In the genomic region with DNA sequence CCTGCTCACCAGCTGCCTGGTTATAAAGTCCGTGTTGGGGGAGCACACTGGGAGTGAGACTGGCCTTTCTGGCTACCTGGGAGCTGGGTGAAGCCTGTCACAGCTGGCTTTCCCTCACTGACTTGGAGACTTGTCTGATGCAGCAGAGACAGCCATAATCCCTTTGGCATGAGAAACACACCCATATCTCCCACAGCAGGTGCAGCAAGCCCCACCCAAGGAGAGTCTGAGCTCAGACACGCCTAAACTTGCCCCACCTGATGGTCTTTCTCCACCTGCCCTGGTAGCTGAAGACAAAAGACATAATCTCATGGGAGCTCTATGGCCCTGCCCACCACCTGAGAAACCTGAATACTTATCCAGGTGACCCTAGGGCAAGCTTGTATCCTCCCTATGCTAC, we compare ENCODE assay signal across 19 cellular contexts. TPM values are rescaled to one million over a fixed set of nuclear protein-coding genes. Genes with fewer than 3 reads are reported as not detected.
DNase-seq lines count a peak whose midpoint lies in the region; ATAC-seq, FAIRE-seq and TF ChIP-seq lines count a peak whose summit lies in the region.
"Had no signal": no experiment of that assay in that cellular context is flagged by ENCODE, and none has a peak within 500 bp of the region (broad histone marks: within the 10 kb centered on the region; RNA-seq: fewer than 3 reads in every experiment).

No MANE protein-coding gene starts in this region.

- H3K9me3 ChIP-seq in esophagus squamous epithelium (peaks cover 0 to 20% (median 8%) of the 10 kb centered on the region in 3 donors), ovary (peaks cover 0 to 4% of the 10 kb centered on the region in 2 donors), tibial nerve (peaks cover 0 to 45% (median 6%) of the 10 kb centered on the region in 4 donors), kidney (ENCODE audit: control insufficient read depth in 1 of 2, low read length in 2 of 2) (no peaks in the 10 kb centered on the region)
- H3K9me3 ChIP-seq: SJCRH30, vagina had no signal

- H3K4me1 ChIP-seq in esophagus squamous epithelium, result peaks cover 0 to 39% (median 4%) of the 10 kb centered on the region in 3 donors
- H3K4me1 ChIP-seq in ovary (ENCODE audit: insufficient read depth), result no peaks in the 10 kb centered on the region
- no peaks in the 10 kb centered on the region for H3K4me1 ChIP-seq in tibial nerve
- H3K4me1 ChIP-seq in kidney (ENCODE audit: control insufficient read depth in 1 of 2, insufficient read depth in 1 of 2, low read depth in 1 of 2, low read length in 2 of 2), result peaks cover 0 to 4% of the 10 kb centered on the region in 2 donors
- H3K4me1 ChIP-seq: SJCRH30, vagina had no signal

- FAIRE-seq in kidney (lab: Jason Lieb, UNC), result no peak

- TF ChIP-seq POLR2A in esophagus squamous epithelium (IDR thresholded peaks at IDR 0.05) (no peak), ovary (IDR thresholded peaks at IDR 0.05) (no peak), tibial nerve (IDR thresholded peaks at IDR 0.05) (no peak)

- H3K27me3 ChIP-seq in esophagus squamous epithelium (no peaks in the 10 kb centered on the region), ovary (no peaks in the 10 kb centered on the region), tibial nerve (no peaks in the 10 kb centered on the region)
- H3K27me3 ChIP-seq: SJCRH30, stomach, vagina had no signal

- intact Hi-C loops in esophagus squamous epithelium (cut with DNase I) (loop anchor here (5.0 kb wide), 1 partner anchor 131 kb away; no protein-coding TSS in a partner anchor), ovary (cut with DNase I) (loop anchor here in 1 of 4 donors (5.0 kb wide), 1 partner anchor 141 kb away; no protein-coding TSS in a partner anchor), kidney (cut with DNase I) (no loop called here)

- H3K27ac ChIP-seq in esophagus squamous epithelium (peak overlapping the region; percentile 69 to 88 (median 78)), ovary (no peak overlapping the region), tibial nerve (no peak overlapping the region), kidney (ENCODE audit: low read depth in 2 of 2, low read length in 2 of 2) (no peak overlapping the region)
- H3K27ac ChIP-seq: SJCRH30, stomach, vagina had no signal

- H3K36me3 ChIP-seq in esophagus squamous epithelium (peaks cover 0 to 10% (median 0%) of the 10 kb centered on the region in 3 donors), ovary (no peaks in the 10 kb centered on the region), tibial nerve (peaks cover 0 to 36% (median 0%) of the 10 kb centered on the region in 3 donors), kidney (ENCODE audit: control insufficient read depth in 1 of 2, insufficient read depth in 2 of 2, low read length in 2 of 2) (no peaks in the 10 kb centered on the region)
- H3K36me3 ChIP-seq: SJCRH30, vagina had no signal

- 62% methylated on average over 2 of the region's 2 CpGs; no CpG with 5 or more reads in 1 of the 2 donors for WGBS in esophagus squamous epithelium, 2 donors
- 90 to 97% (median 96%) methylated on average over 2 of the region's 2 CpGs for WGBS in ovary, 3 donors
- 94 to 100% methylated on average over 2 of the region's 2 CpGs for WGBS in tibial nerve, 2 donors

- TF ChIP-seq EP300 in ovary (IDR thresholded peaks at IDR 0.05) (no peak), tibial nerve (IDR thresholded peaks at IDR 0.05) (no peak)

- H3K4me3 ChIP-seq in esophagus squamous epithelium, result no peak overlapping the region
- H3K4me3 ChIP-seq in ovary, result no peak overlapping the region
- H3K4me3 ChIP-seq in tibial nerve, result no peak overlapping the region
- H3K4me3 ChIP-seq in kidney (ENCODE audit: low read length in 2 of 2), result no peak overlapping the region
- H3K4me3 ChIP-seq: SJCRH30, stomach, vagina had no signal

- no peak for ATAC-seq in HG03521 (IDR thresholded peaks at IDR 0.05; ENCODE audit: unreplicated experiment)
- ATAC-seq: sciatic nerve had no signal

- no peak overlapping the region for H3K9ac ChIP-seq in kidney (ENCODE audit: low read length in 2 of 2)

- TF ChIP-seq CTCF in esophagus squamous epithelium (IDR thresholded peaks at IDR 0.05), result no peak
- no peak for TF ChIP-seq CTCF in ovary (IDR thresholded peaks at IDR 0.05)
- TF ChIP-seq CTCF in tibial nerve (IDR thresholded peaks at IDR 0.05), result no peak
- no peak for TF ChIP-seq CTCF in kidney (IDR thresholded peaks at IDR 0.05; ENCODE audit: borderline replicate concordance, extremely low read depth, insufficient read depth)

- DNase-seq in DMS153 (lab: John Stamatoyannopoulos, UW) (peak; percentile 95), NCI-H146 (lab: John Stamatoyannopoulos, UW) (peak; percentile 94), NCI-H526 treated with DMSO at 0.1 percent for 48 hours (lab: John Stamatoyannopoulos, UW) (peak; percentile 89), esophagus squamous epithelium (lab: John Stamatoyannopoulos, UW) (no peak), ovary (no peak), tibial nerve (ENCODE audit: low spot score in 2 of 2) (no peak), kidney (no peak)
- DNase-seq: activated CD4-positive, CD25-positive, alpha-beta regulatory T cell treated with anti-CD3 and anti-CD28 coated beads, Interleukin-2, amount 50 U/mL, for 72 hours; activated effector memory CD4-positive, alpha-beta T cell treated with anti-CD3 and anti-CD28 coated beads, Interleukin-2, amount 50 U/mL, for 16 hours; H7; Kasumi-1; NCI-H226; occipital lobe; SJCRH30; stimulated activated CD4-positive, alpha-beta T cell treated with anti-CD3 and anti-CD28 coated beads, Interleukin-2, amount 100 ng/mL, for 24 hours; stomach had no signal

RNA-seq across cellular contexts. Expression of a gene that starts 54.8 kb away (rescaled TPM):
- total RNA-seq in esophagus squamous epithelium (10 to 100 TPM; 24.5 to 56.1 (median 38.3) TPM), ovary (10 to 100 TPM; 35.6 to 61.7 (median 49.2) TPM), tibial nerve (10 to 100 TPM; 26.7 to 54.6 (median 42.3) TPM), kidney (55.5 TPM)
- polyA plus RNA-seq in ovary (10 to 100 TPM; 25.9 to 28.1 TPM), kidney (ENCODE audit: insufficient read depth, low read depth, low replicate concordance) (24.2 TPM)

Comparison
In these comparisons a context has a peak if more than half of its experiments do, and no peak if none do; other contexts are left out.
1. DNase-seq: peak in DMS153 (single experiment), NCI-H146 (single experiment) and NCI-H526 treated with DMSO at 0.1 percent for 48 hours (single experiment); none in esophagus squamous epithelium (single experiment), ovary (0 of 5), tibial nerve (0 of 2) and kidney (single experiment).
2. H3K27ac ChIP-seq: peak in esophagus squamous epithelium (4 of 4); none in ovary (0 of 2), tibial nerve (0 of 4) and kidney (0 of 2).